In the genomic region with DNA sequence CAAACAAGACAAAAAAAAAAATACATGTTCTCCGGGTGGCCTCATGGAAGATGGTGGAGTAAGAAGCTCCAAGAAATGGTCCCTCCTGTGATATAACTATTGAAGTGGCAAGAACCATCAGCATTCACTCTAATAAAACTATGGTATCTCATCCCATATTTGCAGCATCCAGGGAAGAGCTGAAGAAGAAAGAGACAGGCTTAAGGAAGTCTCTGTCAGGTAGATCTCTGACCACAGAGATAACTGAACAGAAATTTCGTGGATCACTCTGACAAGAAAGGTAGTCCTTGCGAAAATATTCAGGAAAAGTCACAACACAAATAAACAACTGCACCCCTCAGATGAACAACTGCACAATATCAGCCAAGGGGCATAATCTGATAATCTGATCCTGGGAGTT, we compare ENCODE assay signal across 30 cellular contexts. TPM values are rescaled to one million over a fixed set of nuclear protein-coding genes. Genes with fewer than 3 reads are reported as not detected.
"Had no signal": no experiment of that assay in that cellular context is flagged by ENCODE, and none has a peak within 500 bp of the region (broad histone marks: within the 10 kb centered on the region; RNA-seq: fewer than 3 reads in every experiment).

No MANE protein-coding gene starts in this region.

- H3K9me3 Mint-ChIP-seq: stimulated activated memory B cell treated with anti-CD40 and anti-IgM and Interleukin-4, amounts not matched to agents 10 μg/mL and 1 μg/mL and 100 μg/mL, for 72 hours had no signal

- H3K27me3 Mint-ChIP-seq: stimulated activated naive CD8-positive, alpha-beta T cell treated with anti-CD3 and anti-CD28 coated beads, Interleukin-15, amount 100 ng/mL, for 72 hours; stimulated activated naive CD8-positive, alpha-beta T cell treated with anti-CD3 and anti-CD28 coated beads, Interleukin-15, Interleukin-2, amounts not matched to agents 100 ng/mL and 50 ng/mL, for 24 hours had no signal

- H3K4me1 ChIP-seq: stomach, suprapubic skin, testis, thyroid gland, tibial artery, tibial nerve, transverse colon, upper lobe of left lung, upper lobe of right lung, uterus, vagina had no signal

- H3K36me3 Mint-ChIP-seq: stimulated activated effector memory CD8-positive, alpha-beta T cell treated with anti-CD3 and anti-CD28 coated beads, Interleukin-12 subunit alpha, Interleukin-12 subunit beta, amount 100 ng/mL, for 72 hours; stimulated activated memory B cell treated with anti-CD40 and anti-IgM and Interleukin-4, amounts not matched to agents 10 μg/mL and 1 μg/mL and 100 μg/mL, for 72 hours; stimulated activated naive B cell treated with anti-CD40 and anti-IgM and Interleukin-4, amounts not matched to agents 10 μg/mL and 1 μg/mL and 100 μg/mL, for 72 hours; type B pancreatic cell had no signal

- H3K36me3 ChIP-seq: stomach, suprapubic skin, thoracic aorta, thyroid gland, tibial artery, tibial nerve, transverse colon, upper lobe of left lung, upper lobe of right lung, uterus, vagina had no signal

- H3K27me3 ChIP-seq: testis, thyroid gland, tibial nerve, upper lobe of left lung, uterus, vagina had no signal

- DNase-seq: stimulated activated CD4-positive, alpha-beta T cell treated with anti-CD3 and anti-CD28 coated beads, Interleukin-2, amount 100 ng/mL, for 48 hours; stimulated activated CD4-positive, alpha-beta T cell treated with anti-CD3 and anti-CD28 coated beads, Interleukin-4, amount 100 ng/mL, for 1 hour; stimulated activated CD4-positive, alpha-beta T cell treated with anti-CD3 and anti-CD28 coated beads, Interleukin-4, amount 100 ng/mL, for 24 hours; stimulated activated CD4-positive, alpha-beta T cell treated with anti-CD3 and anti-CD28 coated beads, Interleukin-4, amount 100 ng/mL, for 4 hours; stimulated activated CD8-positive, alpha-beta memory T cell treated with anti-CD3 and anti-CD28 coated beads, Interleukin-4, amount 100 ng/mL, for 48 hours; stimulated activated naive B cell treated with anti-CD40 and anti-IgM and Interleukin-4, amounts not matched to agents 10 μg/mL and 1 μg/mL and 100 μg/mL, for 72 hours; stimulated activated naive CD4-positive, alpha-beta T cell; stimulated activated naive CD4-positive, alpha-beta T cell treated with Interleukin-2 at 50 U/mL for 16 hours; stimulated activated naive CD8-positive, alpha-beta T cell treated with anti-CD3 and anti-CD28 coated beads, Interleukin-15, amount 100 ng/mL, for 72 hours; stimulated activated naive CD8-positive, alpha-beta T cell treated with anti-CD3 and anti-CD28 coated beads, Interleukin-15, Interleukin-2, amounts not matched to agents 100 U/mL and 50 U/mL, for 24 hours; stomach; substantia nigra; testis; thyroid gland; tibial artery; transverse colon; trophoblast cell; upper lobe of left lung; upper lobe of right lung; uterus had no signal

- H3K27ac ChIP-seq: stomach, suprapubic skin, testis, thoracic aorta, thyroid gland, tibial artery, tibial nerve, transverse colon, upper lobe of left lung, upper lobe of right lung, uterus, vagina had no signal

- H3K9me3 ChIP-seq: suprapubic skin, testis, thoracic aorta, thyroid gland, upper lobe of right lung, uterus had no signal

- H3K4me3 ChIP-seq: stomach, suprapubic skin, testis, thoracic aorta, thyroid gland, tibial artery, tibial nerve, transverse colon, upper lobe of left lung, upper lobe of right lung, uterus, vagina had no signal

- FAIRE-seq: urothelium cell line had no signal

- ATAC-seq: stimulated activated effector memory CD8-positive, alpha-beta T cell treated with anti-CD3 and anti-CD28 coated beads, Interleukin-12 subunit alpha, Interleukin-12 subunit beta, amount 100 ng/mL, for 72 hours; stimulated activated memory B cell treated with anti-CD40 and anti-IgM and Interleukin-4, amounts not matched to agents 10 μg/mL and 1 μg/mL and 100 μg/mL, for 72 hours; stimulated activated naive B cell treated with anti-CD40 and anti-IgM and Interleukin-4, amounts not matched to agents 10 μg/mL and 1 μg/mL and 100 μg/mL, for 72 hours; stimulated activated naive CD8-positive, alpha-beta T cell treated with anti-CD3 and anti-CD28 coated beads, Interleukin-15, amount 100 ng/mL, for 72 hours; stimulated activated naive CD8-positive, alpha-beta T cell treated with anti-CD3 and anti-CD28 coated beads, Interleukin-15, Interleukin-2, amounts not matched to agents 100 U/mL and 50 U/mL, for 24 hours; upper lobe of right lung had no signal

- H3K27ac Mint-ChIP-seq: stimulated activated effector memory CD8-positive, alpha-beta T cell treated with anti-CD3 and anti-CD28 coated beads, Interleukin-12 subunit alpha, Interleukin-12 subunit beta, amount 100 ng/mL, for 72 hours; stimulated activated memory B cell treated with anti-CD40 and anti-IgM and Interleukin-4, amounts not matched to agents 10 μg/mL and 1 μg/mL and 100 μg/mL, for 72 hours; stimulated activated naive B cell treated with anti-CD40 and anti-IgM and Interleukin-4, amounts not matched to agents 10 μg/mL and 1 μg/mL and 100 μg/mL, for 72 hours; stimulated activated naive CD8-positive, alpha-beta T cell treated with anti-CD3 and anti-CD28 coated beads, Interleukin-15, amount 100 ng/mL, for 72 hours; stimulated activated naive CD8-positive, alpha-beta T cell treated with anti-CD3 and anti-CD28 coated beads, Interleukin-15, Interleukin-2, amounts not matched to agents 100 ng/mL and 50 ng/mL, for 24 hours; type B pancreatic cell had no signal

- H3K4me3 Mint-ChIP-seq: stimulated activated effector memory CD8-positive, alpha-beta T cell treated with anti-CD3 and anti-CD28 coated beads, Interleukin-12 subunit alpha, Interleukin-12 subunit beta, amount 100 ng/mL, for 72 hours; stimulated activated memory B cell treated with anti-CD40 and anti-IgM and Interleukin-4, amounts not matched to agents 10 μg/mL and 1 μg/mL and 100 μg/mL, for 72 hours; stimulated activated naive B cell treated with anti-CD40 and anti-IgM and Interleukin-4, amounts not matched to agents 10 μg/mL and 1 μg/mL and 100 μg/mL, for 72 hours; stimulated activated naive CD8-positive, alpha-beta T cell treated with anti-CD3 and anti-CD28 coated beads, Interleukin-15, amount 100 ng/mL, for 72 hours; stimulated activated naive CD8-positive, alpha-beta T cell treated with anti-CD3 and anti-CD28 coated beads, Interleukin-15, Interleukin-2, amounts not matched to agents 100 ng/mL and 50 ng/mL, for 24 hours; type B pancreatic cell had no signal

RNA-seq across cellular contexts. Expression of a gene that starts 54.6 kb away (rescaled TPM):
- total RNA-seq: suprapubic skin, temporal lobe had no signal
